25 cellular contexts compared by ENCODE assay signal in the genomic region with DNA sequence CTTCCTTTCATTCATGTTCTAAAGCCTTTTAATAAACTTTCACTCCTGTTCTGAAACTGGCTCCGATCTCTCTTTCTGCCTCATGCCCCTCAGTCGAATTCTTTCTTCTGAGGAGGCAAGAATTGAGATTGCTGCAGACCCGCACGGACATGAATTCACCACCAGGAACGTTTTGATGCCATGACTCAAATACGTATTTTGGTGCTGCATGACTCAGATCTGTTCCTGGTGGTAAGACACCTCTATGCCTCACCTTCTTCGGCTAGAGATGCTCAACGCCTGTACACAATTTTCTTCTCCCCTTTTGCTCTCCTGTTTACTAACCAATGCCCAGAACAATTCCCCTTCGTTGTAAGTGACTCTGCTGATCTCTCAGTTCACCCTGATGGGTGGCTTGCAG. TPM values are rescaled to one million over a fixed set of nuclear protein-coding genes. Genes with fewer than 3 reads are reported as not detected.
DNase-seq lines count a peak whose midpoint lies in the region; ATAC-seq, FAIRE-seq and TF ChIP-seq lines count a peak whose summit lies in the region.
"Had no signal": no experiment of that assay in that cellular context is flagged by ENCODE, and none has a peak within 500 bp of the region (broad histone marks: within the 10 kb centered on the region; RNA-seq: fewer than 3 reads in every experiment).

No MANE protein-coding gene starts in this region.

- FAIRE-seq in GM12891 (lab: Jason Lieb, UNC): no peak
- FAIRE-seq: endometrium, urothelium cell line had no signal

- peak; percentile 19 for DNase-seq in activated naive CD4-positive, alpha-beta T cell treated with Interleukin-2 at 50 U/mL for 16 hours
- DNase-seq in activated naive CD4-positive, alpha-beta T cell treated with anti-CD3 and anti-CD28 coated beads, Interleukin-2, amount 50 U/mL, for 16 hours: no peak
- no peak for DNase-seq in stimulated activated effector memory CD8-positive, alpha-beta T cell treated with anti-CD3 and anti-CD28 coated beads, Interleukin-12 subunit alpha, Interleukin-12 subunit beta, amount 100 ng/mL, for 72 hours (ENCODE audit: low spot score in 2 of 2)
- DNase-seq in GM12891 (ENCODE audit: insufficient read length, low spot score) (no peak), GM19238 (ENCODE audit: insufficient read length, low spot score) (no peak)
- DNase-seq: ACHN; activated naive CD4-positive, alpha-beta T cell treated with anti-CD3 and anti-CD28 coated beads for 36 hours; DMS153; gastrocnemius medialis; HCEC 1CT; Kasumi-1; kidney glomerular epithelial cell; NCI-H2107; NCI-H446; NCI-H82; retina; stimulated activated naive B cell treated with anti-CD40 and anti-IgM and Interleukin-4, amounts not matched to agents 10 μg/mL and 1 μg/mL and 100 μg/mL, for 72 hours; testis had no signal

- H3K36me3 Mint-ChIP-seq in activated T-helper 17 cell treated with anti-CD3 and anti-CD28 coated beads, Interleukin-2, amount 50 U/mL, for 72 hours (ENCODE audit: low read depth): no peaks in the 10 kb centered on the region
- H3K36me3 Mint-ChIP-seq in stimulated activated effector memory CD8-positive, alpha-beta T cell treated with anti-CD3 and anti-CD28 coated beads, Interleukin-12 subunit alpha, Interleukin-12 subunit beta, amount 100 ng/mL, for 72 hours: no peaks in the 10 kb centered on the region
- H3K36me3 Mint-ChIP-seq: brain; mesothelial cell of epicardium; stimulated activated naive B cell treated with anti-CD40 and anti-IgM and Interleukin-4, amounts not matched to agents 10 μg/mL and 1 μg/mL and 100 μg/mL, for 72 hours had no signal

- H3K27me3 Mint-ChIP-seq in activated T-helper 17 cell treated with anti-CD3 and anti-CD28 coated beads, Interleukin-2, amount 50 U/mL, for 72 hours: peaks cover 16% of the 10 kb centered on the region

- no peaks in the 10 kb centered on the region for H3K9me3 Mint-ChIP-seq in activated T-helper 17 cell treated with anti-CD3 and anti-CD28 coated beads, Interleukin-2, amount 50 U/mL, for 72 hours
- H3K9me3 Mint-ChIP-seq in stimulated activated effector memory CD8-positive, alpha-beta T cell treated with anti-CD3 and anti-CD28 coated beads, Interleukin-12 subunit alpha, Interleukin-12 subunit beta, amount 100 ng/mL, for 72 hours: no peaks in the 10 kb centered on the region
- H3K9me3 Mint-ChIP-seq: activated naive CD4-positive, alpha-beta T cell treated with anti-CD3 and anti-CD28 coated beads for 36 hours; mesothelial cell of epicardium; stimulated activated naive B cell treated with anti-CD40 and anti-IgM and Interleukin-4, amounts not matched to agents 10 μg/mL and 1 μg/mL and 100 μg/mL, for 72 hours had no signal

- H3K27ac Mint-ChIP-seq in activated T-helper 17 cell treated with anti-CD3 and anti-CD28 coated beads, Interleukin-2, amount 50 U/mL, for 72 hours: peak overlapping the region; percentile 31
- H3K27ac Mint-ChIP-seq in stimulated activated effector memory CD8-positive, alpha-beta T cell treated with anti-CD3 and anti-CD28 coated beads, Interleukin-12 subunit alpha, Interleukin-12 subunit beta, amount 100 ng/mL, for 72 hours: no peak overlapping the region
- H3K27ac Mint-ChIP-seq: activated naive CD4-positive, alpha-beta T cell treated with anti-CD3 and anti-CD28 coated beads for 36 hours; brain; mesothelial cell of epicardium; stimulated activated naive B cell treated with anti-CD40 and anti-IgM and Interleukin-4, amounts not matched to agents 10 μg/mL and 1 μg/mL and 100 μg/mL, for 72 hours had no signal

- peaks cover 5% of the 10 kb centered on the region for H3K4me1 Mint-ChIP-seq in activated T-helper 17 cell treated with anti-CD3 and anti-CD28 coated beads, Interleukin-2, amount 50 U/mL, for 72 hours
- H3K4me1 Mint-ChIP-seq in stimulated activated effector memory CD8-positive, alpha-beta T cell treated with anti-CD3 and anti-CD28 coated beads, Interleukin-12 subunit alpha, Interleukin-12 subunit beta, amount 100 ng/mL, for 72 hours: peaks cover 8% of the 10 kb centered on the region
- H3K4me1 Mint-ChIP-seq: brain; mesothelial cell of epicardium; stimulated activated naive B cell treated with anti-CD40 and anti-IgM and Interleukin-4, amounts not matched to agents 10 μg/mL and 1 μg/mL and 100 μg/mL, for 72 hours had no signal

- peak overlapping the region; percentile 29 for H3K4me3 Mint-ChIP-seq in activated T-helper 17 cell treated with anti-CD3 and anti-CD28 coated beads, Interleukin-2, amount 50 U/mL, for 72 hours
- no peak overlapping the region for H3K4me3 Mint-ChIP-seq in stimulated activated effector memory CD8-positive, alpha-beta T cell treated with anti-CD3 and anti-CD28 coated beads, Interleukin-12 subunit alpha, Interleukin-12 subunit beta, amount 100 ng/mL, for 72 hours
- H3K4me3 Mint-ChIP-seq: activated naive CD4-positive, alpha-beta T cell treated with anti-CD3 and anti-CD28 coated beads for 36 hours; brain; mesothelial cell of epicardium; stimulated activated naive B cell treated with anti-CD40 and anti-IgM and Interleukin-4, amounts not matched to agents 10 μg/mL and 1 μg/mL and 100 μg/mL, for 72 hours had no signal

- ATAC-seq in HG03442 (IDR thresholded peaks at IDR 0.05; ENCODE audit: unreplicated experiment): peak; percentile 49
- ATAC-seq in activated T-helper 17 cell treated with anti-CD3 and anti-CD28 coated beads, Interleukin-2, amount 50 U/mL, for 72 hours (replicated peaks): peak; percentile 84
- ATAC-seq in stimulated activated effector memory CD8-positive, alpha-beta T cell treated with anti-CD3 and anti-CD28 coated beads, Interleukin-12 subunit alpha, Interleukin-12 subunit beta, amount 100 ng/mL, for 72 hours: peak; percentile 88
- ATAC-seq: gastrocnemius medialis; stimulated activated naive B cell treated with anti-CD40 and anti-IgM and Interleukin-4, amounts not matched to agents 10 μg/mL and 1 μg/mL and 100 μg/mL, for 72 hours had no signal

- no peak for TF ChIP-seq POLR2A in GM12891 (IDR thresholded peaks at IDR 0.05; ENCODE audit: low read depth, low read length)

TF ChIP-seq in GM12891, 5 proteins besides CTCF, POLR2A, EP300 and RAD21:
- TF ChIP-seq PAX5 (IDR thresholded peaks at IDR 0.05; ENCODE audit: insufficient read depth, low read length, severe bottlenecking): no peak
- TF ChIP-seq POLR2AphosphoS5 (IDR thresholded peaks at IDR 0.05; ENCODE audit: low read depth, low read length): no peak
- TF ChIP-seq POU2F2 (IDR thresholded peaks at IDR 0.05; ENCODE audit: low read depth, low read length): no peak
- no peak for TF ChIP-seq TAF1 (IDR thresholded peaks at IDR 0.05; ENCODE audit: low read depth, low read length)
- no peak for TF ChIP-seq SPI1 (IDR thresholded peaks at IDR 0.05; ENCODE audit: low read depth, low read length)

RNA-seq across cellular contexts. Expression of a gene that starts 52.0 kb away (rescaled TPM):
- total RNA-seq in activated T-helper 17 cell treated with anti-CD3 and anti-CD28 coated beads, Interleukin-2, amount 50 U/mL, for 72 hours: under 1 TPM in 1 of 2 donors, not detected in 1; 0.29 TPM
- polyA plus RNA-seq in GM12891 (2012; ENCODE audit: low read depth, missing spikeins): 3.4 TPM
- total RNA-seq: activated naive CD4-positive, alpha-beta T cell treated with anti-CD3 and anti-CD28 coated beads for 36 hours; dermis microvascular lymphatic vessel endothelial cell had no signal
